Comparison of ENCODE assay signal across 8 cellular contexts in genomic region chr20:63657937-63658748, GRCh38.
A peak's percentile ranks its signal among the peaks of the same experiment; 100 is the strongest.
DNase-seq lines count a peak whose midpoint lies in the region; TF ChIP-seq lines count a peak whose summit lies in the region.

A gene with protein sequence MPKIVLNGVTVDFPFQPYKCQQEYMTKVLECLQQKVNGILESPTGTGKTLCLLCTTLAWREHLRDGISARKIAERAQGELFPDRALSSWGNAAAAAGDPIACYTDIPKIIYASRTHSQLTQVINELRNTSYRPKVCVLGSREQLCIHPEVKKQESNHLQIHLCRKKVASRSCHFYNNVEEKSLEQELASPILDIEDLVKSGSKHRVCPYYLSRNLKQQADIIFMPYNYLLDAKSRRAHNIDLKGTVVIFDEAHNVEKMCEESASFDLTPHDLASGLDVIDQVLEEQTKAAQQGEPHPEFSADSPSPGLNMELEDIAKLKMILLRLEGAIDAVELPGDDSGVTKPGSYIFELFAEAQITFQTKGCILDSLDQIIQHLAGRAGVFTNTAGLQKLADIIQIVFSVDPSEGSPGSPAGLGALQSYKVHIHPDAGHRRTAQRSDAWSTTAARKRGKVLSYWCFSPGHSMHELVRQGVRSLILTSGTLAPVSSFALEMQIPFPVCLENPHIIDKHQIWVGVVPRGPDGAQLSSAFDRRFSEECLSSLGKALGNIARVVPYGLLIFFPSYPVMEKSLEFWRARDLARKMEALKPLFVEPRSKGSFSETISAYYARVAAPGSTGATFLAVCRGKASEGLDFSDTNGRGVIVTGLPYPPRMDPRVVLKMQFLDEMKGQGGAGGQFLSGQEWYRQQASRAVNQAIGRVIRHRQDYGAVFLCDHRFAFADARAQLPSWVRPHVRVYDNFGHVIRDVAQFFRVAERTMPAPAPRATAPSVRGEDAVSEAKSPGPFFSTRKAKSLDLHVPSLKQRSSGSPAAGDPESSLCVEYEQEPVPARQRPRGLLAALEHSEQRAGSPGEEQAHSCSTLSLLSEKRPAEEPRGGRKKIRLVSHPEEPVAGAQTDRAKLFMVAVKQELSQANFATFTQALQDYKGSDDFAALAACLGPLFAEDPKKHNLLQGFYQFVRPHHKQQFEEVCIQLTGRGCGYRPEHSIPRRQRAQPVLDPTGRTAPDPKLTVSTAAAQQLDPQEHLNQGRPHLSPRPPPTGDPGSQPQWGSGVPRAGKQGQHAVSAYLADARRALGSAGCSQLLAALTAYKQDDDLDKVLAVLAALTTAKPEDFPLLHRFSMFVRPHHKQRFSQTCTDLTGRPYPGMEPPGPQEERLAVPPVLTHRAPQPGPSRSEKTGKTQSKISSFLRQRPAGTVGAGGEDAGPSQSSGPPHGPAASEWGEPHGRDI (N-terminal part only) (plus strand): TSS chr20:63658312. CDS start chr20:63659403, 1,091 bp downstream.

- H3K27ac ChIP-seq in SK-N-MC: peak within 1 kb of the TSS; percentile 87

- H3K4me3 ChIP-seq in HFF-Myc (replicated peaks; ENCODE audit: low read depth, low read length): peak within 1 kb of the TSS; percentile 97
- peak within 1 kb of the TSS; percentile 100 for H3K4me3 ChIP-seq in SK-N-MC

- H3K36me3 Mint-ChIP-seq in activated naive CD4-positive, alpha-beta T cell treated with anti-CD3 and anti-CD28 coated beads, Interleukin-2, amount 10 ng/mL, durations not matched to agents 7 days and 5 days: peaks cover 3% of the 10 kb centered on the region

- H3K4me3 Mint-ChIP-seq in activated naive CD4-positive, alpha-beta T cell treated with anti-CD3 and anti-CD28 coated beads, Interleukin-2, amount 10 ng/mL, durations not matched to agents 7 days and 5 days: peak within 1 kb of the TSS; percentile 84

- H3K4me1 Mint-ChIP-seq in activated naive CD4-positive, alpha-beta T cell treated with anti-CD3 and anti-CD28 coated beads, Interleukin-2, amount 10 ng/mL, durations not matched to agents 7 days and 5 days: peaks cover 38% of the 10 kb centered on the region

- CTCF ChIA-PET in activated naive CD4-positive, alpha-beta T cell treated with anti-CD3 and anti-CD28 coated beads, Interleukin-2, amount 10 ng/mL, durations not matched to agents 7 days and 5 days (lab: Charles Lee): interaction anchor here (0.6 to 1.7 kb wide), 4 partner anchors 10 to 463 kb away, joined by 3 to 7 read pairs (median 4); no protein-coding TSS in a partner anchor

- no peaks in the 10 kb centered on the region for H3K9me3 Mint-ChIP-seq in activated naive CD4-positive, alpha-beta T cell treated with anti-CD3 and anti-CD28 coated beads, Interleukin-2, amount 10 ng/mL, durations not matched to agents 7 days and 5 days

- peaks cover 13% of the 10 kb centered on the region; the same call in 1 of the 2 replicates for H3K36me3 ChIP-seq in SK-N-MC (ENCODE audit: insufficient read depth, low read length)

- peaks cover 24% of the 10 kb centered on the region for H3K27me3 Mint-ChIP-seq in activated naive CD4-positive, alpha-beta T cell treated with anti-CD3 and anti-CD28 coated beads, Interleukin-2, amount 10 ng/mL, durations not matched to agents 7 days and 5 days

- H3K9me3 ChIP-seq in SK-N-MC (ENCODE audit: low read depth, low read length): no peaks in the 10 kb centered on the region

- H3K27ac Mint-ChIP-seq in activated naive CD4-positive, alpha-beta T cell treated with anti-CD3 and anti-CD28 coated beads, Interleukin-2, amount 10 ng/mL, durations not matched to agents 7 days and 5 days: peak within 1 kb of the TSS; percentile 88

- DNase-seq in GM04503 (ENCODE audit: low read depth) (peak; percentile 63), HFF-Myc (ENCODE audit: extremely low read depth, low read depth) (peak; percentile 63), NAMALWA (ENCODE audit: low spot score) (peak; percentile 89), SK-N-MC (ENCODE audit: low read depth, low spot score) (peak; percentile 56), germinal center (ENCODE audit: low spot score) (peak; percentile 92), nucleus accumbens (lab: John Stamatoyannopoulos, UW) (peak in 55 of 56 donors; percentile 66 to 98 (median 94)), superior temporal gyrus (ENCODE audit: extremely low spot score) (peak; percentile 94)
- DNase-seq in activated naive CD4-positive, alpha-beta T cell treated with anti-CD3 and anti-CD28 coated beads, Interleukin-2, amount 10 ng/mL, durations not matched to agents 7 days and 5 days: peak; percentile 89

- TF ChIP-seq CTCF in HFF-Myc (IDR thresholded peaks at IDR 0.05; ENCODE audit: low read depth, low read length, missing control alignments): no peak

- H3K9ac ChIP-seq in SK-N-MC (ENCODE audit: insufficient read length): peak within 1 kb of the TSS; percentile 95

Comparison
In these comparisons a context has a peak if more than half of its experiments do, and no peak if none do; other contexts are left out.
1. Peak in every context shown above with its lines: DNase-seq, H3K4me3 ChIP-seq and H3K27ac ChIP-seq.